In the genomic region with DNA sequence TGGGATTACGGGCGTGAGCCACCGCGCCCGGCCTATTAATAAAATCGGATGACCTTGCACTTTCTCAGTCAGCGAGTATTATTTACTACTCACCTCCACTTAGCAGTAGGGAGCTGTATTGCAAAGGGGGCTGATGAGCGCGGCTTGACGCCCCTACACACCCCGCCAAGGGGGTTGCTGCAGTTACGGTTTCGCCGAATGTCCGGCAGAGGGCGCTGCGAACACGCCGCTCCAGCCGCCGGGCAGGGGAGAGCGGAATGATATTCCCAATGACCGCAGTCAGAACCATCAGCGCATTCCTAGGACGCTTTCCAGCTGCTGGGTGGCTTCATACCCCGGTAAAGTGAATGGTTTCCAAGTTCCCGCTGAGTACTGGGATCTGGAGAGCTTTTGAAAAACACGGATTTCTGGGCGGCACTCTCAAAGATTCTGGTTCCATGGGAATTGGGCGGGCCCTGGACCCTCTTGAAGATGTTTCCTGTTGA, we compare ENCODE assay signal across 1 cellular context.
TF ChIP-seq lines count a peak whose summit lies in the region.

No MANE protein-coding gene starts in this region.

TF ChIP-seq in HepG2, 621 proteins besides CTCF, POLR2A, EP300 and RAD21 (continued from another document):
- TF ChIP-seq ZNF816 (CRISPR knock-in tag; IDR thresholded peaks at IDR 0.05; ENCODE audit: borderline replicate concordance): no peak
- TF ChIP-seq ZNF234 (CRISPR knock-in tag; conservative IDR thresholded peaks at IDR 0.05): no peak
- TF ChIP-seq RARA (CRISPR knock-in tag; IDR thresholded peaks at IDR 0.05): no peak
